Comparison of ENCODE assay signal across 7 cellular contexts in the genomic region with DNA sequence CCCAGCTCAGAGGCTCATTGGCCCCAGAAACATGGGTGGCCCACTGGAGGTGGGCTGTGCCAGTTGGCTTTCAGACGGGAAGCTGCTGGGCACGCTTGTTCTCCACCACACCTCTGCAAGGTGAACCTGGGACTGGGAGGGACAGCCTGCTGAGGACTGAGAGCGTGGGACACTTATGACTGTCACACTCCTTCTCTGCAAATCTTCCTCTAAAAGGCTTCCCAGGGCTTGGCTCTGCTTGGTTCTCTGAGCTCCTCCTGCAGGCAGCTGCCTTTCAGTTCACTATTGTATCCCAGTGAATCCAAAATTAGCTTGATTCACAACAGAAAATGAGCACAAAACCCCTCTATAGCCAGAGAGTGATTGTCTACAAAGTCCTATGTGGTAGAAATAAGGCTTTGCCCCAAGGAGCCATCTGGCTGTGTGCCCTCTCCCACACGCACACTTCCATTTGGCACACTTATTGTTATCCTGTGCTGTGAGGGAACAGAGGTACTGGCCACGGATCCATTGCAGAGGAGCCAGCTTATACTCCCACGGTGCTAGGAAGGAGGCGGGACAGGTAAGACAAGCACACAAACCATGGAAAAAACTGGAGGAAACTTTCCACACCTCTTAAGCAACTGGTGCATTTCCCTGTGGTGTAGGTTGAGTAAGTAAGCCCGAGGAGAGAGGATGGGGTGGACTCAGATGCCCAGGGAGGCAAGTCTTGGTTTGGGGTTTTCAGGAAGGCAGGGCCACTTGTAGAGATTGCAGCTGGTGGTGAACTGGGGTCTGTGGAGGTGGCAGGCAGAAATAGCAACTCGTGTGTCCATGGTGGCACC. TPM values are rescaled to one million over a fixed set of nuclear protein-coding genes. Genes with fewer than 3 reads are reported as not detected.
DNase-seq lines count a peak whose midpoint lies in the region; ATAC-seq lines count a peak whose summit lies in the region.

No MANE protein-coding gene starts in this region.

- intact Hi-C loops in activated T-helper 2 cell treated with anti-CD3 and anti-CD28 coated beads, Interferon-gamma antibody, Interleukin-2, Interleukin-4, amounts not matched to agents 10 μg/mL and 5 μg/mL and 100 μg/mL, durations not matched to agents 14 hours and 24 hours and 36 hours (cut with micrococcal nuclease) = loop anchor here (2.0 kb wide), 1 partner anchor 38 kb away; no protein-coding TSS in a partner anchor
- intact Hi-C loops in left colon (cut with DNase I, micrococcal nuclease) = no loop called here

- H3K27ac ChIP-seq in KOPT-K1 (ENCODE audit: low read depth, low read length, poor library complexity, severe bottlenecking) (peak overlapping the region; percentile 80), stomach smooth muscle (ENCODE audit: low read length) (peak overlapping the region; percentile 80)

- H3K9me3 ChIP-seq in KOPT-K1 (ENCODE audit: insufficient read depth, low read length, poor library complexity, severe bottlenecking) = no peaks in the 10 kb centered on the region
- H3K9me3 ChIP-seq in stomach smooth muscle (ENCODE audit: control insufficient read depth in 2 of 2, low read length in 2 of 2) = no peaks in the 10 kb centered on the region

- ATAC-seq in left colon = peak; percentile 44
- no peak for ATAC-seq in GM21786 (IDR thresholded peaks at IDR 0.05; ENCODE audit: unreplicated experiment)
- no peak for ATAC-seq in HG03196 (IDR thresholded peaks at IDR 0.05; ENCODE audit: unreplicated experiment)

- peaks cover 61% of the 10 kb centered on the region for H3K4me1 Mint-ChIP-seq in activated T-helper 2 cell treated with anti-CD3 and anti-CD28 coated beads, Interferon-gamma antibody, Interleukin-2, Interleukin-4, amounts not matched to agents 10 μg/mL and 5 μg/mL and 100 μg/mL, durations not matched to agents 14 hours and 24 hours and 36 hours (ENCODE audit: low read depth)

- no peaks in the 10 kb centered on the region for H3K27me3 ChIP-seq in stomach smooth muscle (ENCODE audit: control insufficient read depth in 1 of 2, insufficient read depth in 2 of 2, low read length in 2 of 2)

- H3K4me1 ChIP-seq in stomach smooth muscle (ENCODE audit: control insufficient read depth, insufficient read depth, low read length) = peaks cover 71% of the 10 kb centered on the region

- peak overlapping the region; percentile 76 for H3K4me3 Mint-ChIP-seq in activated T-helper 2 cell treated with anti-CD3 and anti-CD28 coated beads, Interferon-gamma antibody, Interleukin-2, Interleukin-4, amounts not matched to agents 10 μg/mL and 5 μg/mL and 100 μg/mL, durations not matched to agents 14 hours and 24 hours and 36 hours (ENCODE audit: low read depth)

- H3K9me3 Mint-ChIP-seq in activated T-helper 2 cell treated with anti-CD3 and anti-CD28 coated beads, Interferon-gamma antibody, Interleukin-2, Interleukin-4, amounts not matched to agents 10 μg/mL and 5 μg/mL and 100 μg/mL, durations not matched to agents 14 hours and 24 hours and 36 hours = no peaks in the 10 kb centered on the region

- H3K4me3 ChIP-seq in stomach smooth muscle (ENCODE audit: low read length in 2 of 2) = peak overlapping the region in 1 of 2 donors; percentile 30

- H3K27me3 Mint-ChIP-seq in activated T-helper 2 cell treated with anti-CD3 and anti-CD28 coated beads, Interferon-gamma antibody, Interleukin-2, Interleukin-4, amounts not matched to agents 10 μg/mL and 5 μg/mL and 100 μg/mL, durations not matched to agents 14 hours and 24 hours and 36 hours (ENCODE audit: low read depth) = no peaks in the 10 kb centered on the region

- no peak for DNase-seq in activated T-helper 2 cell treated with anti-CD3 and anti-CD28 coated beads, Interferon-gamma antibody, Interleukin-2, Interleukin-4, amounts not matched to agents 10 μg/mL and 5 μg/mL and 100 μg/mL, durations not matched to agents 14 hours and 24 hours and 36 hours (ENCODE audit: low spot score)
- peak; percentile 64 to 75 for DNase-seq in left colon
- no peak for DNase-seq in kidney glomerular epithelial cell (lab: John Stamatoyannopoulos, UW)

- no peaks in the 10 kb centered on the region for H3K36me3 Mint-ChIP-seq in activated T-helper 2 cell treated with anti-CD3 and anti-CD28 coated beads, Interferon-gamma antibody, Interleukin-2, Interleukin-4, amounts not matched to agents 10 μg/mL and 5 μg/mL and 100 μg/mL, durations not matched to agents 14 hours and 24 hours and 36 hours (ENCODE audit: low read depth)

- H3K36me3 ChIP-seq in KOPT-K1 (ENCODE audit: insufficient read depth, low read length) = no peaks in the 10 kb centered on the region
- no peaks in the 10 kb centered on the region for H3K36me3 ChIP-seq in stomach smooth muscle (ENCODE audit: control insufficient read depth in 2 of 2, insufficient read depth in 2 of 2, low read length in 2 of 2)

- peak overlapping the region; percentile 36 to 58 for H3K9ac ChIP-seq in stomach smooth muscle (ENCODE audit: low read length in 2 of 2)

- peak overlapping the region; percentile 99 for H3K27ac Mint-ChIP-seq in activated T-helper 2 cell treated with anti-CD3 and anti-CD28 coated beads, Interferon-gamma antibody, Interleukin-2, Interleukin-4, amounts not matched to agents 10 μg/mL and 5 μg/mL and 100 μg/mL, durations not matched to agents 14 hours and 24 hours and 36 hours

RNA-seq across cellular contexts. Expression of a gene that starts 18.9 kb away (rescaled TPM):
- total RNA-seq in activated T-helper 2 cell treated with anti-CD3 and anti-CD28 coated beads, Interferon-gamma antibody, Interleukin-2, Interleukin-4, amounts not matched to agents 10 μg/mL and 5 μg/mL and 100 μg/mL, durations not matched to agents 14 hours and 24 hours and 36 hours = 98.1 and 98.8 TPM in 2 replicates
- 10 to 100 TPM; 70.5 to 76.9 TPM for total RNA-seq in left colon

RNA-seq across cellular contexts. Expression of a gene that starts 56.9 kb away (rescaled TPM):
- total RNA-seq in activated T-helper 2 cell treated with anti-CD3 and anti-CD28 coated beads, Interferon-gamma antibody, Interleukin-2, Interleukin-4, amounts not matched to agents 10 μg/mL and 5 μg/mL and 100 μg/mL, durations not matched to agents 14 hours and 24 hours and 36 hours = 0.09 and 0.34 TPM in 2 replicates
- under 1 TPM in 1 of 2 donors, not detected in 1; 0.40 TPM for total RNA-seq in left colon

Comparison
In these comparisons a context has a peak if more than half of its experiments do, and no peak if none do; other contexts are left out.
1. DNase-seq: peak in left colon (2 of 2); none in activated T-helper 2 cell treated with anti-CD3 and anti-CD28 coated beads, Interferon-gamma antibody, Interleukin-2, Interleukin-4, amounts not matched to agents 10 μg/mL and 5 μg/mL and 100 μg/mL, durations not matched to agents 14 hours and 24 hours and 36 hours (single experiment) and kidney glomerular epithelial cell (single experiment).